ENCODE assay signal across 28 cellular contexts in the genomic region with DNA sequence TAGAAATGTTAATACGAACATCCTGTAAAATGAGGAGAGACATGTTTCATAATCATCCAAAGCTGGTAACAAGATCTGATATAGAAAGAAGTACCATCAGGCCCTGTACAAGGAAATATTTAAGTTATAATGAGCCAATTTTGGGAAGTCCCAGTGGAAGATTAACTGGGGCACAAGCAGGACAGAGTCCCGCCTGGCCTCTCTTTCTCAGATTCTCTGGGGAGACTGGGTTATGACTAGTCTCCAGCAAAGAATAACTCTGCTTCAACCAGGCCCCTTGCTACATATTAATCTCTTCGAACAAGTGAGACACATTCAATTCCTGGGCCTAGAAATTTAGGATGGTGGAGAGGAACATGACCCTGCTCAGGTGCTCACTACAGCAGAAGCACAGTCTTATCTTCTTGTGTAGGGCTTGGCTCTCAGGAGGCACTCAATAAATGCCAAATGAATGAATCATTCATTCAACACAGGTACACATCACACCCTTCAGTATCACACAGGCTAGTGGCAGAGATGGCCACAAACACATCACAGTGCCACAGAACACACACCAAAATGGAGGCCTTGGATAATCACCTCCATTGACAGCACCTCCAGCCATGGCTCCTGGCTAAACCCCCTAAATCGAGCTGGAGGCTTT. TPM values are rescaled to one million over a fixed set of nuclear protein-coding genes. Genes with fewer than 3 reads are reported as not detected.
A peak's percentile ranks its signal among the peaks of the same experiment; 100 is the strongest.
DNase-seq lines count a peak whose midpoint lies in the region; ATAC-seq and TF ChIP-seq lines count a peak whose summit lies in the region.
"Had no signal": no experiment of that assay in that cellular context is flagged by ENCODE, and none has a peak within 500 bp of the region (broad histone marks: within the 10 kb centered on the region; RNA-seq: fewer than 3 reads in every experiment).

No MANE protein-coding gene starts in this region.

- H3K36me3 Mint-ChIP-seq in immature natural killer cell = peaks cover 0 to 4% (median 3%) of the 10 kb centered on the region in 3 donors
- H3K36me3 Mint-ChIP-seq: activated CD4-positive, alpha-beta memory T cell treated with anti-CD3 and anti-CD28 coated beads for 36 hours; CD4-positive, alpha-beta memory T cell; memory B cell; naive B cell had no signal

- no peak overlapping the region for H3K4me3 ChIP-seq in mucosa of descending colon
- no peak overlapping the region for H3K4me3 ChIP-seq in dorsolateral prefrontal cortex
- H3K4me3 ChIP-seq: body of pancreas, PC-9, spleen, tibial artery had no signal

- H3K27ac ChIP-seq in dorsolateral prefrontal cortex = no peak overlapping the region
- H3K27ac ChIP-seq: body of pancreas, PC-9, spleen, tibial artery had no signal

- no peaks in the 10 kb centered on the region for H3K4me1 ChIP-seq in mucosa of descending colon (ENCODE audit: low read depth)
- H3K4me1 ChIP-seq: body of pancreas, tibial artery had no signal

- DNase-seq in LoVo (ENCODE audit: low spot score) (peak; percentile 36), mucosa of descending colon (no peak), dorsolateral prefrontal cortex (no peak), immature natural killer cell (no peak), AML-193 (lab: John Stamatoyannopoulos, UW) (no peak)
- DNase-seq: activated CD4-positive, alpha-beta memory T cell treated with anti-CD3 and anti-CD28 coated beads for 36 hours; activated effector memory CD4-positive, alpha-beta T cell treated with anti-CD3 and anti-CD28 coated beads, Interleukin-2, amount 50 U/mL, for 16 hours; body of pancreas; CD4-positive, alpha-beta memory T cell; DMS153; effector memory CD4-positive, alpha-beta T cell; GOT3; Kasumi-1; kidney glomerular epithelial cell; naive B cell; NCI-H1930; NCI-H446 treated with DMSO at 0.1 percent for 48 hours; PC-9; retina; SHP77 treated with DMSO at 0.1 percent for 48 hours; spleen; stimulated activated CD4-positive, alpha-beta T cell treated with anti-CD3 and anti-CD28 coated beads, Interleukin-4, amount 100 ng/mL, for 4 hours; stimulated activated naive CD8-positive, alpha-beta T cell treated with anti-CD3 and anti-CD28 coated beads, Interleukin-15, Interleukin-2, amounts not matched to agents 100 U/mL and 50 U/mL, for 24 hours; tibial artery had no signal

- H3K4me3 Mint-ChIP-seq in immature natural killer cell = no peak overlapping the region
- H3K4me3 Mint-ChIP-seq: activated CD4-positive, alpha-beta memory T cell treated with anti-CD3 and anti-CD28 coated beads for 36 hours; CD4-positive, alpha-beta memory T cell; memory B cell; naive B cell had no signal

- no peak for TF ChIP-seq CTCF in mucosa of descending colon (IDR thresholded peaks at IDR 0.05)
- no peak for TF ChIP-seq CTCF in dorsolateral prefrontal cortex (IDR thresholded peaks at IDR 0.05 in 54 of 56, conservative IDR thresholded peaks at IDR 0.05 in 2 of 56; ENCODE audit: low read depth in 1 of 56, partially characterized antibody in 56 of 56)

- no peaks in the 10 kb centered on the region for H3K9me3 ChIP-seq in mucosa of descending colon
- H3K9me3 ChIP-seq: body of pancreas, spleen, tibial artery had no signal

- intact Hi-C loops in mucosa of descending colon (cut with DNase I, micrococcal nuclease) (no loop called here), dorsolateral prefrontal cortex (cut with DNase I) (no loop called here)

- H3K9me3 Mint-ChIP-seq in immature natural killer cell = peaks cover 0 to 6% (median 3%) of the 10 kb centered on the region in 6 donors

- peaks cover 30 to 37% of the 10 kb centered on the region in 2 donors for H3K4me1 Mint-ChIP-seq in immature natural killer cell
- H3K4me1 Mint-ChIP-seq: memory B cell, naive B cell had no signal

- no peak overlapping the region for H3K27ac Mint-ChIP-seq in immature natural killer cell
- H3K27ac Mint-ChIP-seq: activated CD4-positive, alpha-beta memory T cell treated with anti-CD3 and anti-CD28 coated beads for 36 hours; CD4-positive, alpha-beta memory T cell; memory B cell; naive B cell had no signal

- ATAC-seq in GM18909 (IDR thresholded peaks at IDR 0.05; ENCODE audit: poor library complexity, unreplicated experiment) (peak; percentile 85), HG02642 (IDR thresholded peaks at IDR 0.05; ENCODE audit: poor library complexity, unreplicated experiment) (peak; percentile 64), mucosa of descending colon (peak; percentile 42), GM21529 (IDR thresholded peaks at IDR 0.05; ENCODE audit: unreplicated experiment) (no peak)
- ATAC-seq: body of pancreas; stimulated activated naive CD8-positive, alpha-beta T cell treated with anti-CD3 and anti-CD28 coated beads, Interleukin-15, Interleukin-2, amounts not matched to agents 100 U/mL and 50 U/mL, for 24 hours had no signal

- H3K27me3 Mint-ChIP-seq in immature natural killer cell (ENCODE audit: low read depth in 3 of 3) = peaks cover 2 to 4% (median 2%) of the 10 kb centered on the region in 3 donors

- H3K36me3 ChIP-seq in mucosa of descending colon (ENCODE audit: low read depth) = no peaks in the 10 kb centered on the region
- H3K36me3 ChIP-seq: spleen, tibial artery had no signal

- H3K27me3 ChIP-seq in dorsolateral prefrontal cortex = peaks cover 0 to 8% (median 0%) of the 10 kb centered on the region in 45 donors
- H3K27me3 ChIP-seq: body of pancreas, tibial artery had no signal

RNA-seq across cellular contexts. Expression of a gene that starts 46.3 kb away (rescaled TPM):
- total RNA-seq in mucosa of descending colon (10 to 100 TPM; 61.0 to 99.8 (median 98.0) TPM), dorsolateral prefrontal cortex (10 to 100 TPM in 118 of 120 experiments, 1 to 10 TPM in 2; 8.9 to 49.9 (median 17.9) TPM)
- under 1 TPM in 1 of 3 donors, not detected in 2; 0.07 TPM for polyA plus RNA-seq in immature natural killer cell
- total RNA-seq: PC-9 had no signal
- polyA plus RNA-seq: CD4-positive, alpha-beta memory T cell had no signal
